In the genomic region with DNA sequence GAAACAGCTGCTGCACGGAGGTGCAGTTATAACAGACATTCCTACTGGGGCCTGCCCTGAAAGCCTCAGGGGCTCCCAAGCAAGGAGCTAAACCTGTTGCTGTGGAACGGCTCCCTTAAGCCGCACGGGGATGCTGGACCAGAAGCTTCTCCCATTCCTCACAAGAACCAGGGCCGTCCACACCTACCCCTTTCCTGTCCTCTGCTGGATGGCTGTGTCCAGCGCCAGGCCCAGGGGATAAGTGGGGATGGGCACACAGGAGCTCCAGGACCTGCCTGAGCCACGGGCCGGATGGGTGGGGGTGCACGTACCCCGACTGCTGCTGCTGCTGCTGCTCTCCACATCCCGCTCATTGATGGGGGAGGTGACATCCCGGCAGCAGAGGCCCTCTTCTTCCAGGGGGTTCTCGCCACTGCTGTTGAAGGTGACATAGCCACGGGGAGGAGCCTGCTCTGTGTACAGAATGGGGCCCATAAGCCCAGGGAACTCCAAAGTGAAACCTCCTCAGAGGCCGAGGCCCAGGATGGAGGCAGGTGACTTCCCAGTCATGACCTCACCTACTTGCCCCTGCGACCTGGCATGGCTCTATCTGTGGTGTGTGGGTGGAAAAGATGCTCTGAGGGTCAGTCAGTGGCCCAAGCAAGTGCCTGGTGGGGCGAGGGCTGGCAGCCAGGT, we compare ENCODE assay signal across 23 cellular contexts. TPM values are rescaled to one million over a fixed set of nuclear protein-coding genes. Genes with fewer than 3 reads are reported as not detected.
DNase-seq lines count a peak whose midpoint lies in the region; ATAC-seq and TF ChIP-seq lines count a peak whose summit lies in the region.
"Had no signal": no experiment of that assay in that cellular context is flagged by ENCODE, and none has a peak within 500 bp of the region (broad histone marks: within the 10 kb centered on the region; RNA-seq: fewer than 3 reads in every experiment).

No MANE protein-coding gene starts in this region.

- H3K27ac Mint-ChIP-seq in natural killer cell treated with Interleukin-12 subunit alpha and Interleukin-12 subunit beta and Interleukin-15 and Interleukin-18, amount 100 ng/mL, for 72 hours, result no peak overlapping the region
- H3K27ac Mint-ChIP-seq in natural killer cell, result no peak overlapping the region
- H3K27ac Mint-ChIP-seq: activated CD8-positive, alpha-beta T cell treated with anti-CD3 and anti-CD28 coated beads, Interleukin-2, amount 10 ng/mL, durations not matched to agents 7 days and 5 days; activated naive CD8-positive, alpha-beta T cell treated with anti-CD3 and anti-CD28 coated beads, Interleukin-2, amount 50 U/mL, for 24 hours; memory B cell; T-helper 17 cell had no signal

- H3K36me3 ChIP-seq in mucosa of descending colon (ENCODE audit: low read depth), result no peaks in the 10 kb centered on the region

- H3K4me3 ChIP-seq in mucosa of descending colon, result no peak overlapping the region
- H3K4me3 ChIP-seq: SK-N-MC, tibial nerve had no signal

- TF ChIP-seq CTCF in natural killer cell (IDR thresholded peaks at IDR 0.05) (no peak), mucosa of descending colon (IDR thresholded peaks at IDR 0.05) (no peak)

- H3K9me3 Mint-ChIP-seq in natural killer cell treated with Interleukin-12 subunit alpha and Interleukin-12 subunit beta and Interleukin-15 and Interleukin-18, amount 100 ng/mL, for 72 hours, result no peaks in the 10 kb centered on the region
- no peaks in the 10 kb centered on the region for H3K9me3 Mint-ChIP-seq in natural killer cell
- H3K9me3 Mint-ChIP-seq: activated naive CD8-positive, alpha-beta T cell treated with anti-CD3 and anti-CD28 coated beads, Interleukin-2, amount 50 U/mL, for 24 hours; memory B cell had no signal

- ATAC-seq in natural killer cell treated with Interleukin-12 subunit alpha and Interleukin-12 subunit beta and Interleukin-15 and Interleukin-18, amount 100 ng/mL, for 72 hours, result no peak
- ATAC-seq in natural killer cell, result no peak
- peak; percentile 75 for ATAC-seq in mucosa of descending colon
- ATAC-seq in HG02840 (IDR thresholded peaks at IDR 0.05; ENCODE audit: low FRiP score, unreplicated experiment), result no peak
- ATAC-seq: activated CD8-positive, alpha-beta T cell treated with anti-CD3 and anti-CD28 coated beads, Interleukin-2, amount 10 ng/mL, durations not matched to agents 7 days and 5 days; activated naive CD8-positive, alpha-beta T cell treated with anti-CD3 and anti-CD28 coated beads, Interleukin-2, amount 50 U/mL, for 24 hours; T-helper 17 cell had no signal

- peaks cover 0 to 3% of the 10 kb centered on the region in 2 donors for H3K4me1 Mint-ChIP-seq in natural killer cell treated with Interleukin-12 subunit alpha and Interleukin-12 subunit beta and Interleukin-15 and Interleukin-18, amount 100 ng/mL, for 72 hours (ENCODE audit: low read depth in 2 of 2)
- H3K4me1 Mint-ChIP-seq in natural killer cell, result peaks cover 0 to 4% of the 10 kb centered on the region in 2 donors
- H3K4me1 Mint-ChIP-seq: memory B cell had no signal

- peaks cover 17% of the 10 kb centered on the region for H3K4me1 ChIP-seq in mucosa of descending colon (ENCODE audit: low read depth)

- H3K27me3 Mint-ChIP-seq in natural killer cell treated with Interleukin-12 subunit alpha and Interleukin-12 subunit beta and Interleukin-15 and Interleukin-18, amount 100 ng/mL, for 72 hours, result no peaks in the 10 kb centered on the region
- H3K27me3 Mint-ChIP-seq in natural killer cell (ENCODE audit: low read depth in 2 of 2), result no peaks in the 10 kb centered on the region
- H3K27me3 Mint-ChIP-seq: activated naive CD8-positive, alpha-beta T cell treated with anti-CD3 and anti-CD28 coated beads, Interleukin-2, amount 50 U/mL, for 24 hours; memory B cell; T-helper 17 cell had no signal

- H3K9me3 ChIP-seq in mucosa of descending colon, result no peaks in the 10 kb centered on the region
- H3K9me3 ChIP-seq: tibial nerve had no signal

- no peak overlapping the region for H3K4me3 Mint-ChIP-seq in natural killer cell treated with Interleukin-12 subunit alpha and Interleukin-12 subunit beta and Interleukin-15 and Interleukin-18, amount 100 ng/mL, for 72 hours
- H3K4me3 Mint-ChIP-seq in natural killer cell, result no peak overlapping the region
- H3K4me3 Mint-ChIP-seq: activated CD8-positive, alpha-beta T cell treated with anti-CD3 and anti-CD28 coated beads, Interleukin-2, amount 10 ng/mL, durations not matched to agents 7 days and 5 days; activated naive CD8-positive, alpha-beta T cell treated with anti-CD3 and anti-CD28 coated beads, Interleukin-2, amount 50 U/mL, for 24 hours; memory B cell; T-helper 17 cell had no signal

- DNase-seq in natural killer cell treated with Interleukin-12 subunit alpha and Interleukin-12 subunit beta and Interleukin-15 and Interleukin-18, amount 100 ng/mL, for 72 hours (ENCODE audit: low spot score), result peak; percentile 35
- DNase-seq in natural killer cell (no peak), glomerular visceral epithelial cell (ENCODE audit: extremely low spot score) (peak; percentile 23), mucosa of descending colon (peak in 2 of 3 donors; percentile 63), RPMI8226 (no peak), NCI-H526 (lab: John Stamatoyannopoulos, UW) (no peak), NCI-H1436 (lab: John Stamatoyannopoulos, UW) (no peak)
- DNase-seq: activated CD4-positive, alpha-beta T cell treated with anti-CD3 and anti-CD28 coated beads for 1 hour; activated CD8-positive, alpha-beta T cell treated with anti-CD3 and anti-CD28 coated beads, Interleukin-2, amount 10 ng/mL, durations not matched to agents 7 days and 5 days; activated gamma-delta T cell; activated naive CD8-positive, alpha-beta T cell treated with anti-CD3 and anti-CD28 coated beads, Interleukin-2, amount 50 U/mL, for 24 hours; cerebellar nuclear complex; KBM-7; MM.1S; NCI-H1436 treated with DMSO at 0.1 percent for 48 hours; NCI-H774; retina; stimulated activated CD4-positive, alpha-beta T cell treated with anti-CD3 and anti-CD28 coated beads, Interleukin-2, amount 100 ng/mL, for 24 hours; T-helper 17 cell had no signal

- H3K36me3 Mint-ChIP-seq in natural killer cell treated with Interleukin-12 subunit alpha and Interleukin-12 subunit beta and Interleukin-15 and Interleukin-18, amount 100 ng/mL, for 72 hours, result peaks cover 10% of the 10 kb centered on the region
- H3K36me3 Mint-ChIP-seq in natural killer cell, result peaks cover 4% of the 10 kb centered on the region

- intact Hi-C loops in natural killer cell (cut with micrococcal nuclease), result no loop called here
- intact Hi-C loops in mucosa of descending colon (cut with DNase I, micrococcal nuclease), result no loop called here

RNA-seq across cellular contexts. Expression of a gene that starts 8.6 kb away (rescaled TPM):
- total RNA-seq in natural killer cell treated with Interleukin-12 subunit alpha and Interleukin-12 subunit beta and Interleukin-15 and Interleukin-18, amount 100 ng/mL, for 72 hours, result 10 to 100 TPM; 37.3 to 57.0 TPM
- total RNA-seq in natural killer cell (10 to 100 TPM; 30.8 to 39.1 (median 35.0) TPM), mucosa of descending colon (10 to 100 TPM; 28.3 to 47.8 (median 40.4) TPM)

RNA-seq across cellular contexts. Expression of a gene that starts 32.1 kb away (rescaled TPM):
- total RNA-seq in natural killer cell treated with Interleukin-12 subunit alpha and Interleukin-12 subunit beta and Interleukin-15 and Interleukin-18, amount 100 ng/mL, for 72 hours, result 10 to 100 TPM; 19.0 to 39.1 TPM
- total RNA-seq in natural killer cell (10 to 100 TPM; 19.7 to 20.8 (median 20.5) TPM), mucosa of descending colon (10 to 100 TPM; 18.2 to 32.3 (median 21.3) TPM)

RNA-seq across cellular contexts. Expression of a gene that starts 32.4 kb away (rescaled TPM):
- total RNA-seq in natural killer cell treated with Interleukin-12 subunit alpha and Interleukin-12 subunit beta and Interleukin-15 and Interleukin-18, amount 100 ng/mL, for 72 hours, result under 1 TPM in 1 of 2 donors, not detected in 1; 0.53 TPM
- total RNA-seq in natural killer cell, result under 1 TPM in 1 of 3 donors, not detected in 2; 0.54 TPM
- 1 to 10 TPM in 1 of 3 donors, under 1 TPM in 2; 0.22 to 1.8 (median 0.98) TPM for total RNA-seq in mucosa of descending colon
- total RNA-seq: T-helper 17 cell had no signal

Comparison
In these comparisons a context has a peak if more than half of its experiments do, and no peak if none do; other contexts are left out.
1. DNase-seq: peak in natural killer cell treated with Interleukin-12 subunit alpha and Interleukin-12 subunit beta and Interleukin-15 and Interleukin-18, amount 100 ng/mL, for 72 hours (single experiment), glomerular visceral epithelial cell (single experiment) and mucosa of descending colon (2 of 3); none in natural killer cell (single experiment), RPMI8226 (single experiment), NCI-H526 (0 of 2) and NCI-H1436 (single experiment).